8 cellular contexts compared by ENCODE assay signal in the genomic region with DNA sequence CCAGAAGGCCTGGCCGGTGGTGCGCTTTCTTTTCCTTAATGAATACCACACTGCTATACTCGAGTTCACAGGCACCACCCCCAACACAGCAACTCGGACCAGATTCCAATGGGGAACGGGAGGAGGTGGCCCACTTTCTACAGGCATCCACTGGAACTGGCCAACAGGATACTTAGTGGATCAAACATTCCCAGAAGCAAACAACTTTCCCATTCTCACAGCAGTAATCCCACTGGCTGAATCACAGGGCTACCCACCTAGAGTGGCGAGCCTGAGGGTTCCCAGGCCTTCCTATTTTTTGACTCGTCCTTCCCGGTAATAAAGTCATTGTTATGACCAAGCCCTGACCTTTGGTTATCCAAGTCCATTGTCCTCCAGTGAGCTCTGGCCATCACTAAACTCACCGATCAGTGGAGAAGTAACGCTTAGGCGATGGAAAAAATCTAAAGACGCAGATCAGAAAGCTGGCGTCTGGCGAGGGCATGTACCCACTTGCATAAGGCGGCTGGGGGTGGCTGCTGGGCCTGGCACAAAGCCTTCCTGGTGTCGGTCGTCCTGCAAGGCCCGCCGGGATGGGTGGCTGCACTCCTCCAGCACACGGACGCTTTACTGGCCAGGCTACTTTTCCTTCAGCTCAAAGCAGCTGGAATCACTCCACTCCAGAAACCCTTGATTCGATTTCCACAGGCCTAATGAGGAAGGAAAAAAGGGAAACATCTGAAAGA. TPM values are rescaled to one million over a fixed set of nuclear protein-coding genes. Genes with fewer than 3 reads are reported as not detected.
A peak's percentile ranks its signal among the peaks of the same experiment; 100 is the strongest.
DNase-seq lines count a peak whose midpoint lies in the region; ATAC-seq and TF ChIP-seq lines count a peak whose summit lies in the region.

No MANE protein-coding gene starts in this region.

- H3K4me1 ChIP-seq in OCI-LY1 (ENCODE audit: insufficient read depth, low read length, severe bottlenecking) = peaks cover 20% of the 10 kb centered on the region
- H3K4me1 ChIP-seq in mucosa of stomach (ENCODE audit: control insufficient read depth, insufficient read depth, low read length) = peaks cover 6% of the 10 kb centered on the region

- peaks cover 5% of the 10 kb centered on the region for H3K36me3 ChIP-seq in BJ (ENCODE audit: control insufficient read depth, insufficient read depth, low read length)
- H3K36me3 ChIP-seq in OCI-LY1 (ENCODE audit: insufficient read depth, low read length) = peaks cover 17% of the 10 kb centered on the region; the same call in 1 of the 2 replicates
- H3K36me3 ChIP-seq in mucosa of stomach (ENCODE audit: control insufficient read depth, insufficient read depth, low read length) = peaks cover 6% of the 10 kb centered on the region

- H4K20me1 ChIP-seq in OCI-LY1 (ENCODE audit: insufficient read depth, low read length) = no peaks in the 10 kb centered on the region

- CTCF ChIA-PET in BJ (lab: Yijun Ruan, JAX) = interaction anchor here (0.7 to 0.9 kb wide), 2 partner anchors 8 to 11 kb away, joined by 3 to 4 read pairs; no protein-coding TSS in a partner anchor
- CTCF ChIA-PET in GM10248 (lab: Yijun Ruan, JAX) = interaction anchor here (0.8 to 3.3 kb wide), 8 partner anchors 11 to 72 kb away, joined by 3 to 21 read pairs (median 4); a partner anchor contains a TSS

- POLR2A ChIA-PET in BJ (lab: Charles Lee) (no interaction called here), GM10248 (lab: Yijun Ruan, JAX) (interaction anchor here (0.7 kb wide), 1 partner anchor 13 kb away, joined by 4 read pairs; no protein-coding TSS in a partner anchor)

- H3K27ac ChIP-seq in OCI-LY1 (ENCODE audit: low read depth, low read length, poor library complexity, severe bottlenecking) = peak overlapping the region; percentile 18

- H3K9me3 ChIP-seq in OCI-LY1 (ENCODE audit: low read length) (no peaks in the 10 kb centered on the region), mucosa of stomach (ENCODE audit: control insufficient read depth, low read length) (no peaks in the 10 kb centered on the region)

- 0 out of 2 replicates have a peak, but pooled peaks cover 3% of the 10 kb centered on the region for H3F3A ChIP-seq in OCI-LY1 (ENCODE audit: insufficient read depth, low read length)

- H3K79me2 ChIP-seq in OCI-LY1 (ENCODE audit: insufficient read depth, low read length) = no peaks in the 10 kb centered on the region

- DNase-seq in BJ (ENCODE audit: low read depth) = peak; percentile 54
- no peak for DNase-seq in effector memory CD8-positive, alpha-beta T cell
- no peak for DNase-seq in GM10248 (ENCODE audit: extremely low spot score)
- no peak for DNase-seq in SIG-M5 (lab: John Stamatoyannopoulos, UW)
- no peak for DNase-seq in SHP77 treated with DMSO at 0.1 percent for 48 hours (lab: John Stamatoyannopoulos, UW)
- no peak for DNase-seq in epidermal melanocyte (ENCODE audit: insufficient read length, low spot score)

- peaks cover 11 to 48% of the 10 kb centered on the region in 2 donors for H3K4me1 Mint-ChIP-seq in effector memory CD8-positive, alpha-beta T cell (ENCODE audit: low read depth in 2 of 2)

- H3K27me3 ChIP-seq in BJ (ENCODE audit: control insufficient read depth, insufficient read depth, low read length) (no peaks in the 10 kb centered on the region), OCI-LY1 (ENCODE audit: insufficient read depth, low read length) (no peaks in the 10 kb centered on the region), mucosa of stomach (ENCODE audit: control insufficient read depth, insufficient read depth, low read length) (no peaks in the 10 kb centered on the region)

- ATAC-seq in effector memory CD8-positive, alpha-beta T cell (replicated peaks) = no peak

- H3K9me2 ChIP-seq in OCI-LY1 (ENCODE audit: low read depth, low read length) = no peaks in the 10 kb centered on the region

- no peaks in the 10 kb centered on the region for H3K9me3 Mint-ChIP-seq in effector memory CD8-positive, alpha-beta T cell

- H3K27ac Mint-ChIP-seq in effector memory CD8-positive, alpha-beta T cell = peak overlapping the region; percentile 70 to 81

- H2AFZ ChIP-seq in OCI-LY1 (ENCODE audit: low read length) = peak overlapping the region; percentile 59; the same call in 1 of the 2 replicates

- peaks cover 4% of the 10 kb centered on the region for H3K36me3 Mint-ChIP-seq in effector memory CD8-positive, alpha-beta T cell (ENCODE audit: insufficient read depth)

- H3K9ac ChIP-seq in OCI-LY1 (ENCODE audit: low read length) = peak overlapping the region; percentile 93; the same call in 1 of the 2 replicates
- H3K9ac ChIP-seq in mucosa of stomach (ENCODE audit: low read length) = peak overlapping the region; percentile 88

- peak overlapping the region; percentile 80 to 81 for H3K4me3 Mint-ChIP-seq in effector memory CD8-positive, alpha-beta T cell

- H3K4me3 ChIP-seq in BJ (ENCODE audit: low read depth, low read length) = peak overlapping the region; percentile 76
- H3K4me3 ChIP-seq in OCI-LY1 (ENCODE audit: low read depth, low read length, poor library complexity, severe bottlenecking) = peak overlapping the region; percentile 82
- H3K4me3 ChIP-seq in mucosa of stomach (ENCODE audit: low read length) = peak overlapping the region; percentile 15

- TF ChIP-seq CTCF in BJ (IDR thresholded peaks at IDR 0.05; ENCODE audit: insufficient read depth, low read depth, low read length) (no peak), OCI-LY1 (IDR thresholded peaks at IDR 0.05; ENCODE audit: low read length) (no peak), GM10248 (IDR thresholded peaks at IDR 0.05; ENCODE audit: control extremely low read depth, extremely low read depth, low read depth, missing control alignments) (no peak)

- H3K27me3 Mint-ChIP-seq in effector memory CD8-positive, alpha-beta T cell = no peaks in the 10 kb centered on the region

- H3K4me2 ChIP-seq in OCI-LY1 (ENCODE audit: low read length) = peak overlapping the region; percentile 90

RNA-seq across cellular contexts. Expression of a gene that starts 1.2 kb away (rescaled TPM):
- 18.9 and 31.2 TPM in 2 replicates for polyA plus RNA-seq in BJ (2011; rRNA removed)
- polyA minus RNA-seq in BJ (2011; rRNA and poly(A)+ RNA removed) = 22.2 and 22.8 TPM in 2 replicates

RNA-seq across cellular contexts. Expression of a gene that starts 39.9 kb away (rescaled TPM):
- 7.7 and 14.3 TPM in 2 replicates for polyA plus RNA-seq in BJ (2011; rRNA removed)
- 9.7 and 10.0 TPM in 2 replicates for polyA minus RNA-seq in BJ (2011; rRNA and poly(A)+ RNA removed)

Comparison
In these comparisons a context has a peak if more than half of its experiments do, and no peak if none do; other contexts are left out.
1. H3K4me3 ChIP-seq: peak in every context shown above with its lines; median percentile 82 in OCI-LY1; 76 in BJ; 15 in mucosa of stomach.